ENCODE assay signal across 19 cellular contexts in the genomic region with DNA sequence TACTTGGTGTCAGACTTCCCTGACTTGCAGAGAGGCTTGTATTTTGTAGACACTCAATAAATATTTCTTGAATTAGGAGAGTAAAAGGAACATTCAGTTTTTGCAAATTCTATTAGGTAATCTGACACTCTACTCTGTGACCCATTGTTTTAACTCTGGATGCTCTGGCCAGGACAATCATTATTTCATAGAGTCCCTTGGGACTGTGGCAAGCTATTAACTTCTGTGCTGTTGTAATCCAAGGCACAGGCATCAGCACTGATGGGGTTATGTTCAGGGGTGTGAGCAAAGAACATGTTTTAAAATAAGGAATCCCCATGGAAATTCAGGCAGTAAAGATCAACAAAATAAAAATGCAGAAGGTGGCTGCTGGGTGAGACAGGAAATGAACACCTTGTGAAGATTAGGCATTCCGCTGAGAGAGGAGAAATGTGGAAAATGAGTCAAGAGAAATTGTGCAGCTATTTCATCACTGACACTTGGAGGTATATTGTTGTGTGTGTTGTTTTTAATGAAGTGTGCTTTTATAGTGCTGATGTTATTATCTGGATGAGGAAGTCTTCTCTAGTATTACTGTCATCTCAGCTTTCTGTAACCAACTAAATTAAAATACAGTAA.
DNase-seq lines count a peak whose midpoint lies in the region; ATAC-seq and TF ChIP-seq lines count a peak whose summit lies in the region.
"Had no signal": no experiment of that assay in that cellular context is flagged by ENCODE, and none has a peak within 500 bp of the region (broad histone marks: within the 10 kb centered on the region; RNA-seq: fewer than 3 reads in every experiment).

No MANE protein-coding gene starts in this region.

- TF ChIP-seq CTCF in GM23338 (conservative IDR thresholded peaks at IDR 0.05; ENCODE audit: low read depth in 2 of 2) (no peak), osteoblast (IDR thresholded peaks at IDR 0.05; ENCODE audit: extremely low read depth, low read depth, low read length) (no peak)

- H3K79me2 ChIP-seq in GM23338 (replicated peaks; ENCODE audit: insufficient read depth) (no peaks in the 10 kb centered on the region), osteoblast (ENCODE audit: insufficient read depth, low read length) (no peaks in the 10 kb centered on the region)

- H3K4me1 ChIP-seq in GM23338 (ENCODE audit: insufficient read depth) (peaks cover 18% of the 10 kb centered on the region), SJSA1 (replicated peaks) (peaks cover 17% of the 10 kb centered on the region), osteoblast (ENCODE audit: insufficient read depth, low read length) (peaks cover 31% of the 10 kb centered on the region)
- H3K4me1 ChIP-seq: body of pancreas, upper lobe of left lung had no signal

- ATAC-seq in GM23338 = peak; percentile 55
- ATAC-seq in GM21576 (IDR thresholded peaks at IDR 0.05; ENCODE audit: unreplicated experiment) = no peak
- no peak for ATAC-seq in activated CD4-positive, CD25-positive, alpha-beta regulatory T cell treated with anti-CD3 and anti-CD28 coated beads, Interleukin-2, amount 50 U/mL, for 24 hours
- ATAC-seq: body of pancreas; naive thymus-derived CD4-positive, alpha-beta T cell had no signal

- H3K4me1 Mint-ChIP-seq in GM23338 = peaks cover 28% of the 10 kb centered on the region
- H3K4me1 Mint-ChIP-seq: activated CD4-positive, alpha-beta memory T cell treated with anti-CD3 and anti-CD28 coated beads, Interleukin-2, amount 10 ng/mL, durations not matched to agents 7 days and 5 days had no signal

- no peaks in the 10 kb centered on the region for H3K9me3 Mint-ChIP-seq in GM23338
- H3K9me3 Mint-ChIP-seq: activated CD4-positive, alpha-beta memory T cell treated with anti-CD3 and anti-CD28 coated beads, Interleukin-2, amount 10 ng/mL, durations not matched to agents 7 days and 5 days; CD14-positive monocyte; naive thymus-derived CD4-positive, alpha-beta T cell had no signal

- H3K9me3 ChIP-seq in SJSA1 (replicated peaks) = no peaks in the 10 kb centered on the region
- H3K9me3 ChIP-seq in osteoblast (ENCODE audit: low read depth, low read length) = no peaks in the 10 kb centered on the region
- H3K9me3 ChIP-seq: body of pancreas, upper lobe of left lung had no signal

- peaks cover 3% of the 10 kb centered on the region; the same call in 2 of the 3 replicates for H3K36me3 Mint-ChIP-seq in GM23338 (ENCODE audit: low read depth)

- H3K4me3 Mint-ChIP-seq in GM23338 = no peak overlapping the region
- H3K4me3 Mint-ChIP-seq: activated CD4-positive, alpha-beta memory T cell treated with anti-CD3 and anti-CD28 coated beads, Interleukin-2, amount 10 ng/mL, durations not matched to agents 7 days and 5 days; CD14-positive monocyte; naive thymus-derived CD4-positive, alpha-beta T cell had no signal

- no peaks in the 10 kb centered on the region for H3F3A ChIP-seq in GM23338 (replicated peaks; ENCODE audit: low read depth)

- peak; percentile 16 for DNase-seq in GM23338 (ENCODE audit: low spot score)
- no peak for DNase-seq in SJSA1 (ENCODE audit: low read depth in 1 of 2, low spot score in 2 of 2)
- DNase-seq in epithelial cell of prostate (ENCODE audit: low read depth, low spot score) = no peak
- no peak for DNase-seq in osteoblast (ENCODE audit: insufficient read length, low spot score, missing footprints)
- DNase-seq in epidermal melanocyte (ENCODE audit: insufficient read length, low spot score) = no peak
- DNase-seq in NCI-H446 (lab: John Stamatoyannopoulos, UW) = no peak
- DNase-seq: activated CD4-positive, alpha-beta memory T cell treated with anti-CD3 and anti-CD28 coated beads, Interleukin-2, amount 10 ng/mL, durations not matched to agents 7 days and 5 days; body of pancreas; effector memory CD4-positive, alpha-beta T cell; head of caudate nucleus; Karpas-422; naive thymus-derived CD4-positive, alpha-beta T cell; NCI-H1694 treated with DMSO at 0.1 percent for 48 hours; NCI-H524 treated with DMSO at 0.1 percent for 48 hours; T-helper 9 cell; upper lobe of left lung had no signal

- H3K27me3 ChIP-seq in GM23338 (ENCODE audit: insufficient read depth) = no peaks in the 10 kb centered on the region
- H3K27me3 ChIP-seq in SJSA1 (replicated peaks) = no peaks in the 10 kb centered on the region
- H3K27me3 ChIP-seq in osteoblast (ENCODE audit: insufficient read depth, low read length) = no peaks in the 10 kb centered on the region
- H3K27me3 ChIP-seq: body of pancreas, upper lobe of left lung had no signal

- no peaks in the 10 kb centered on the region for H3K9me2 ChIP-seq in GM23338 (ENCODE audit: insufficient read depth)

- no peak overlapping the region for H3K4me3 ChIP-seq in GM23338
- H3K4me3 ChIP-seq in SJSA1 = no peak overlapping the region
- no peak overlapping the region for H3K4me3 ChIP-seq in osteoblast (ENCODE audit: insufficient read depth, low read length)
- H3K4me3 ChIP-seq: body of pancreas, upper lobe of left lung had no signal

- no peaks in the 10 kb centered on the region for H3K27me3 Mint-ChIP-seq in GM23338 (ENCODE audit: insufficient read depth, low read depth, poor library complexity)
- H3K27me3 Mint-ChIP-seq: activated CD4-positive, alpha-beta memory T cell treated with anti-CD3 and anti-CD28 coated beads, Interleukin-2, amount 10 ng/mL, durations not matched to agents 7 days and 5 days; naive thymus-derived CD4-positive, alpha-beta T cell had no signal

- H2AFZ ChIP-seq in GM23338 (no peak overlapping the region), osteoblast (ENCODE audit: low read length) (no peak overlapping the region)

- H3K27ac ChIP-seq in GM23338 (ENCODE audit: low read depth) = no peak overlapping the region
- H3K27ac ChIP-seq in SJSA1 = 0 out of 2 replicates have a peak overlapping the region, but pooled peaks have one; percentile 38
- H3K27ac ChIP-seq in epithelial cell of prostate = peak overlapping the region; percentile 88
- H3K27ac ChIP-seq in osteoblast (ENCODE audit: low read depth, low read length) = peak overlapping the region; percentile 57
- H3K27ac ChIP-seq: body of pancreas, upper lobe of left lung had no signal

- no peaks in the 10 kb centered on the region for H3K36me3 ChIP-seq in GM23338 (ENCODE audit: insufficient read depth)
- no peaks in the 10 kb centered on the region for H3K36me3 ChIP-seq in SJSA1
- H3K36me3 ChIP-seq in osteoblast (ENCODE audit: insufficient read depth, low read length) = no peaks in the 10 kb centered on the region
- H3K36me3 ChIP-seq: upper lobe of left lung had no signal

- H4K20me1 ChIP-seq in GM23338 (replicated peaks; ENCODE audit: insufficient read depth) (no peaks in the 10 kb centered on the region; the same call in 1 of the 2 replicates), osteoblast (ENCODE audit: insufficient read depth, low read length) (no peaks in the 10 kb centered on the region)

- H3K27ac Mint-ChIP-seq in GM23338 = no peak overlapping the region
- H3K27ac Mint-ChIP-seq: activated CD4-positive, alpha-beta memory T cell treated with anti-CD3 and anti-CD28 coated beads, Interleukin-2, amount 10 ng/mL, durations not matched to agents 7 days and 5 days had no signal

- H3K4me2 ChIP-seq in GM23338 (peak overlapping the region; percentile 41; the same call in 1 of the 2 replicates), osteoblast (ENCODE audit: insufficient read depth, low read length) (peak overlapping the region; percentile 47)

TF ChIP-seq in GM23338, 12 proteins besides CTCF, POLR2A, EP300 and RAD21 (continues in another document):
- TF ChIP-seq STAT1 (IDR thresholded peaks at IDR 0.05; ENCODE audit: unreplicated experiment) (no peak), POLR2AphosphoS5 (IDR thresholded peaks at IDR 0.05; ENCODE audit: low read depth) (no peak), NANOG (IDR thresholded peaks at IDR 0.05; ENCODE audit: borderline replicate concordance) (no peak)
